9 cellular contexts compared by ENCODE assay signal in the genomic region with DNA sequence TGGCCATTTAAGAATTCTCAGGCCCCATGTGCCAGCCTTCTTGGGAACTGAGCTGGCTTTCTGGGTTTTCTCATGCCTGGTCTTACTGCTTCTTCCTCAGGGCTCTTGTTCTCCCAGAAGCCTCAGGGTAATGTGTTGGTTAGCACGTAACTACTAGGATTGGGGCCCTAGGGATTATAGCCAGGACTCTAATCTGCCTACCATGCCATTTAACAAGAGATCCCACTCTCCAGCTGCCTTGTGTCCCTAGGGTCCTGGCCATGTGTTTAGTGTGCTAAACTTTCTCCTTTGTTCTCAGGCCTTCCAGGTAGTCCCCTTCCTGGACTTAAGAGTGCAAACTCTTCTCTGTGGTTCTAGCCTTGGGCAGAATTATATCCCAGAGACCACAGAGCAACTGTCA. TPM values are rescaled to one million over a fixed set of nuclear protein-coding genes. Genes with fewer than 3 reads are reported as not detected.
DNase-seq lines count a peak whose midpoint lies in the region; TF ChIP-seq lines count a peak whose summit lies in the region.
"Had no signal": no experiment of that assay in that cellular context is flagged by ENCODE, and none has a peak within 500 bp of the region (broad histone marks: within the 10 kb centered on the region; RNA-seq: fewer than 3 reads in every experiment).

No MANE protein-coding gene starts in this region.

- H3K36me3 Mint-ChIP-seq in activated naive CD4-positive, alpha-beta T cell treated with anti-CD3 and anti-CD28 coated beads, Interleukin-2, amount 10 ng/mL, durations not matched to agents 7 days and 5 days, result peaks cover 60% of the 10 kb centered on the region
- H3K36me3 Mint-ChIP-seq in type B pancreatic cell, result peaks cover 25% of the 10 kb centered on the region

- CTCF ChIA-PET in activated naive CD4-positive, alpha-beta T cell treated with anti-CD3 and anti-CD28 coated beads, Interleukin-2, amount 10 ng/mL, durations not matched to agents 7 days and 5 days (lab: Charles Lee), result interaction anchor here (1.0 to 18.0 kb wide), 5 partner anchors 9 to 113 kb away, joined by 3 to 632 read pairs (median 20); a partner anchor contains a TSS

- no peak for TF ChIP-seq CTCF in type B pancreatic cell (conservative IDR thresholded peaks at IDR 0.05)

- no peaks in the 10 kb centered on the region for H3K9me3 Mint-ChIP-seq in activated naive CD4-positive, alpha-beta T cell treated with anti-CD3 and anti-CD28 coated beads, Interleukin-2, amount 10 ng/mL, durations not matched to agents 7 days and 5 days
- no peaks in the 10 kb centered on the region for H3K9me3 Mint-ChIP-seq in type B pancreatic cell

- peaks cover 71% of the 10 kb centered on the region for H3K36me3 ChIP-seq in mesodermal cell (ENCODE audit: control insufficient read depth, insufficient read depth, low read length)

- peak overlapping the region; percentile 92 for H3K27ac Mint-ChIP-seq in activated naive CD4-positive, alpha-beta T cell treated with anti-CD3 and anti-CD28 coated beads, Interleukin-2, amount 10 ng/mL, durations not matched to agents 7 days and 5 days
- H3K27ac Mint-ChIP-seq in type B pancreatic cell, result peak overlapping the region; percentile 89

- peaks cover 72% of the 10 kb centered on the region for H3K4me1 ChIP-seq in mesodermal cell (ENCODE audit: control insufficient read depth, insufficient read depth, low read length, poor library complexity, severe bottlenecking)

- 83% methylated on average over 1 of the region's 1 CpG; no CpG with 5 or more reads in 1 of the 2 experiments for WGBS in mesodermal cell (ENCODE audit: insufficient coverage in 2 of 2), 2 experiments

- H3K27ac ChIP-seq in angular gyrus (ENCODE audit: low read depth, low read length), result peak overlapping the region; percentile 56
- peak overlapping the region; percentile 10 for H3K27ac ChIP-seq in mesodermal cell (ENCODE audit: low read depth, low read length, severe bottlenecking)

- DNase-seq in activated naive CD4-positive, alpha-beta T cell treated with anti-CD3 and anti-CD28 coated beads, Interleukin-2, amount 10 ng/mL, durations not matched to agents 7 days and 5 days, result no peak
- DNase-seq in activated naive CD4-positive, alpha-beta T cell treated with anti-CD3 and anti-CD28 coated beads, Interleukin-2, amount 50 U/mL, for 16 hours, result no peak
- DNase-seq in type B pancreatic cell (ENCODE audit: extremely low spot score, unreplicated experiment) (no peak), OCI-M2 (lab: John Stamatoyannopoulos, UW; ENCODE audit: unreplicated experiment) (no peak)
- DNase-seq in stimulated activated CD4-positive, alpha-beta T cell treated with anti-CD3 and anti-CD28 coated beads, Interleukin-2, amount 100 ng/mL, for 48 hours, result no peak
- no peak for DNase-seq in activated CD8-positive, alpha-beta memory T cell treated with anti-CD3 and anti-CD28 coated beads, Interleukin-2, amount 50 U/mL, for 48 hours

- H3K27me3 Mint-ChIP-seq in activated naive CD4-positive, alpha-beta T cell treated with anti-CD3 and anti-CD28 coated beads, Interleukin-2, amount 10 ng/mL, durations not matched to agents 7 days and 5 days, result no peaks in the 10 kb centered on the region
- H3K27me3 Mint-ChIP-seq in type B pancreatic cell, result no peaks in the 10 kb centered on the region

- H3K4me3 Mint-ChIP-seq in activated naive CD4-positive, alpha-beta T cell treated with anti-CD3 and anti-CD28 coated beads, Interleukin-2, amount 10 ng/mL, durations not matched to agents 7 days and 5 days, result no peak overlapping the region
- H3K4me3 Mint-ChIP-seq in type B pancreatic cell, result no peak overlapping the region

- no peak overlapping the region for H3K4me3 ChIP-seq in mesodermal cell (ENCODE audit: extremely low read depth, insufficient read depth, low read length, poor library complexity, severe bottlenecking)

- H3K9me3 ChIP-seq in mesodermal cell (ENCODE audit: control insufficient read depth, low read length), result no peaks in the 10 kb centered on the region

- peaks cover 74% of the 10 kb centered on the region for H3K4me1 Mint-ChIP-seq in activated naive CD4-positive, alpha-beta T cell treated with anti-CD3 and anti-CD28 coated beads, Interleukin-2, amount 10 ng/mL, durations not matched to agents 7 days and 5 days
- peaks cover 46% of the 10 kb centered on the region for H3K4me1 Mint-ChIP-seq in type B pancreatic cell (ENCODE audit: unreplicated experiment)

RNA-seq across cellular contexts. Expression of a gene that starts 2.2 kb away (rescaled TPM):
- polyA plus RNA-seq in mesodermal cell (2013, experiment 1 of 2), result 398 TPM
- 334 TPM for polyA plus RNA-seq in mesodermal cell (2013, experiment 2 of 2)
- 78.1 and 105 TPM in 2 replicates for total RNA-seq in type B pancreatic cell (ENCODE audit: low replicate concordance)

RNA-seq across cellular contexts. Expression of a gene that starts 28.7 kb away (rescaled TPM):
- 10.6 TPM for polyA plus RNA-seq in mesodermal cell (2013, experiment 1 of 2)
- 8.5 TPM for polyA plus RNA-seq in mesodermal cell (2013, experiment 2 of 2)
- total RNA-seq in type B pancreatic cell (ENCODE audit: low replicate concordance), result 27.1 and 50.5 TPM in 2 replicates

RNA-seq across cellular contexts. Expression of a gene that starts 40.0 kb away (rescaled TPM):
- 3.0 TPM for polyA plus RNA-seq in mesodermal cell (2013, experiment 1 of 2)
- 3.5 TPM for polyA plus RNA-seq in mesodermal cell (2013, experiment 2 of 2)
- total RNA-seq in type B pancreatic cell (ENCODE audit: low replicate concordance), result 0.75 and 0.93 TPM in 2 replicates
- polyA plus RNA-seq: BJ had no signal

RNA-seq across cellular contexts. Expression of a gene that starts 43.7 kb away (rescaled TPM):
- polyA plus RNA-seq in mesodermal cell (2013, experiment 1 of 2), result 19.4 TPM
- polyA plus RNA-seq in mesodermal cell (2013, experiment 2 of 2), result 18.5 TPM
- total RNA-seq in type B pancreatic cell (ENCODE audit: low replicate concordance), result 15.9 and 26.8 TPM in 2 replicates
